8 cellular contexts compared by ENCODE assay signal in genomic region chr22:33923660-33924246, GRCh38. TPM values are rescaled to one million over a fixed set of nuclear protein-coding genes. Genes with fewer than 3 reads are reported as not detected.
DNase-seq lines count a peak whose midpoint lies in the region; ATAC-seq and TF ChIP-seq lines count a peak whose summit lies in the region.

No MANE protein-coding gene starts in this region.

- peaks cover 2% of the 10 kb centered on the region for H3K36me3 Mint-ChIP-seq in activated CD4-positive, alpha-beta T cell treated with anti-CD3 and anti-CD28 coated beads, Interleukin-2, amount 10 ng/mL, durations not matched to agents 7 days and 5 days (ENCODE audit: low read depth)

- POLR2A ChIA-PET in activated CD4-positive, alpha-beta T cell treated with anti-CD3 and anti-CD28 coated beads, Interleukin-2, amount 10 ng/mL, durations not matched to agents 7 days and 5 days (lab: Charles Lee): no interaction called here

- DNase-seq in activated CD4-positive, alpha-beta T cell treated with anti-CD3 and anti-CD28 coated beads, Interleukin-2, amount 10 ng/mL, durations not matched to agents 7 days and 5 days: peak; percentile 27
- no peak for DNase-seq in activated CD4-positive, alpha-beta T cell treated with anti-CD3 and anti-CD28 coated beads, Interleukin-2, amount 50 U/mL, for 1 hour
- DNase-seq in LNCaP clone FGC (ENCODE audit: low read depth): peak; percentile 37
- DNase-seq in RPMI8226: peak; percentile 86
- DNase-seq in epidermal melanocyte (ENCODE audit: insufficient read length, low spot score): peak; percentile 59
- peak; percentile 48 for DNase-seq in middle frontal gyrus (ENCODE audit: extremely low spot score, low spot score)

- H3K4me3 ChIP-seq in LNCaP clone FGC (ENCODE audit: low read depth, low read length): no peak overlapping the region

- H3K4me1 Mint-ChIP-seq in activated CD4-positive, alpha-beta T cell treated with anti-CD3 and anti-CD28 coated beads, Interleukin-2, amount 10 ng/mL, durations not matched to agents 7 days and 5 days: peaks cover 13% of the 10 kb centered on the region

- H3K27ac Mint-ChIP-seq in activated CD4-positive, alpha-beta T cell treated with anti-CD3 and anti-CD28 coated beads, Interleukin-2, amount 10 ng/mL, durations not matched to agents 7 days and 5 days: no peak overlapping the region

- no peaks in the 10 kb centered on the region for H3K9me3 Mint-ChIP-seq in activated CD4-positive, alpha-beta T cell treated with anti-CD3 and anti-CD28 coated beads, Interleukin-2, amount 10 ng/mL, durations not matched to agents 7 days and 5 days

- peak; percentile 49 for TF ChIP-seq CTCF in LNCaP clone FGC (IDR thresholded peaks at IDR 0.05; ENCODE audit: control insufficient read depth, extremely low read depth, insufficient read depth)

- no peak for ATAC-seq in HG03442 (IDR thresholded peaks at IDR 0.05; ENCODE audit: unreplicated experiment)
- ATAC-seq in HG03378 (IDR thresholded peaks at IDR 0.05; ENCODE audit: unreplicated experiment): no peak

- H3K4me3 Mint-ChIP-seq in activated CD4-positive, alpha-beta T cell treated with anti-CD3 and anti-CD28 coated beads, Interleukin-2, amount 10 ng/mL, durations not matched to agents 7 days and 5 days: no peak overlapping the region

- CTCF ChIA-PET in activated CD4-positive, alpha-beta T cell treated with anti-CD3 and anti-CD28 coated beads, Interleukin-2, amount 10 ng/mL, durations not matched to agents 7 days and 5 days (lab: Charles Lee): interaction anchor here (1.6 kb wide), 1 partner anchor 17 kb away, joined by 4 read pairs; no protein-coding TSS in a partner anchor

- peaks cover 36% of the 10 kb centered on the region for H3K27me3 Mint-ChIP-seq in activated CD4-positive, alpha-beta T cell treated with anti-CD3 and anti-CD28 coated beads, Interleukin-2, amount 10 ng/mL, durations not matched to agents 7 days and 5 days

RNA-seq across cellular contexts. Expression of gene LARGE1, which starts 3.5 kb away (rescaled TPM):
- under 1 TPM; 0.21 to 0.40 TPM for total RNA-seq in activated CD4-positive, alpha-beta T cell treated with anti-CD3 and anti-CD28 coated beads, Interleukin-2, amount 10 ng/mL, durations not matched to agents 7 days and 5 days
